30 cellular contexts compared by ENCODE assay signal in the genomic region with DNA sequence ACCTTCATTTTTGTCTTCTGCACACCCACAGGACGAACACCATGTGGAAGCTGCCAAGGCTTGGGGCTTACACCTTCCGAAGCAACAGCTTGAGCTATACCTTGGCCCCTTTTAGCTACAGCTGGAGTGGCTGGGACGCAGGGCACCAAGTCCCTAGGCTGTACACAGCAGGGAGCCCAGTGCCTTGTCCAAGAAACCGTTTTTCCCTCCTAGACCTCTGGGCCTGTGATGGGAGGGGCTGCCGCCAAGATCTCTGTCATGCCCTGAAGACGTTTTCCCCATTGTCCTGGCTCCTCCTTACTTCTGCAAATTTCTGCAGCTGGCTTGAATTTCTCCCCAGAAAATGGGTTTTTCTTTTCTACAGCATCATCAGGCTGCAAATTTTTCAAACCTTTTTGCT. TPM values are rescaled to one million over a fixed set of nuclear protein-coding genes. Genes with fewer than 3 reads are reported as not detected.
"Had no signal": no experiment of that assay in that cellular context is flagged by ENCODE, and none has a peak within 500 bp of the region (broad histone marks: within the 10 kb centered on the region; RNA-seq: fewer than 3 reads in every experiment).

No MANE protein-coding gene starts in this region.

- H3K4me1 ChIP-seq: colonic mucosa, esophagus muscularis mucosa, esophagus squamous epithelium, gastrocnemius medialis, gastroesophageal sphincter, heart left ventricle, heart right ventricle had no signal

- H3K4me3 Mint-ChIP-seq: dendritic cell treated with granulocyte-macrophage colony-stimulating factor and Interleukin-4, amounts not matched to agents 40 ng/mL and 50 ng/mL, for 4 days; effector memory CD8-positive, alpha-beta T cell; endodermal cell had no signal

- FAIRE-seq: colon, endometrium, endothelial cell of umbilical vein, frontal cortex had no signal

- H3K36me3 ChIP-seq: colonic mucosa, esophagus muscularis mucosa, esophagus squamous epithelium, gastrocnemius medialis, gastroesophageal sphincter, heart left ventricle, heart right ventricle had no signal

- DNase-seq: colonic mucosa; cortex of kidney; dermis blood vessel endothelial cell; dorsolateral prefrontal cortex; effector CD4-positive, alpha-beta T cell; effector CD8-positive, alpha-beta T cell; effector memory CD4-positive, alpha-beta T cell; effector memory CD8-positive, alpha-beta T cell; endodermal cell; erythroblast; esophagus squamous epithelium; foreskin fibroblast; foreskin keratinocyte; foreskin melanocyte; gastrocnemius medialis; glutamatergic neuron; head of caudate nucleus; heart left ventricle; heart right ventricle had no signal

- H3K27me3 ChIP-seq: colonic mucosa had no signal

- H3K27ac Mint-ChIP-seq: dendritic cell treated with granulocyte-macrophage colony-stimulating factor and Interleukin-4, amounts not matched to agents 40 ng/mL and 50 ng/mL, for 4 days; effector memory CD8-positive, alpha-beta T cell; endodermal cell had no signal

- ATAC-seq: effector memory CD8-positive, alpha-beta T cell; esophagus mucosa; foreskin keratinocyte; gastrocnemius medialis; gastroesophageal sphincter; heart left ventricle; heart right ventricle had no signal

- H3K4me3 ChIP-seq: colonic mucosa, coronary artery, dorsolateral prefrontal cortex, esophagus muscularis mucosa, esophagus squamous epithelium, gastrocnemius medialis, gastroesophageal sphincter, heart left ventricle, heart right ventricle had no signal

- H3K27me3 Mint-ChIP-seq: effector memory CD8-positive, alpha-beta T cell had no signal

- H3K27ac ChIP-seq: colonic mucosa, coronary artery, dorsolateral prefrontal cortex, epithelial cell of prostate, esophagus muscularis mucosa, esophagus squamous epithelium, foreskin keratinocyte, gastrocnemius medialis, gastroesophageal sphincter, heart left ventricle, heart right ventricle had no signal

- H3K9me3 ChIP-seq: colonic mucosa, esophagus muscularis mucosa, gastrocnemius medialis, gastroesophageal sphincter, heart left ventricle had no signal

RNA-seq across cellular contexts. Expression of gene CNTN4, which starts 7.8 kb away (rescaled TPM):
- total RNA-seq: dermis microvascular lymphatic vessel endothelial cell, endothelial cell of umbilical vein, foreskin keratinocyte had no signal
- polyA plus RNA-seq: endothelial cell of umbilical vein, foreskin keratinocyte had no signal
